In genomic region chr13:32125221-32125621, GRCh38 we compare ENCODE assay signal across 15 cellular contexts.
DNase-seq lines count a peak whose midpoint lies in the region; ATAC-seq and TF ChIP-seq lines count a peak whose summit lies in the region.
"Had no signal": no experiment of that assay in that cellular context is flagged by ENCODE, and none has a peak within 500 bp of the region (broad histone marks: within the 10 kb centered on the region; RNA-seq: fewer than 3 reads in every experiment).

No MANE protein-coding gene starts in this region.

- H3K27ac ChIP-seq in esophagus muscularis mucosa (replicated peaks in 1 of 4) (peak overlapping the region; percentile 1 to 51 (median 34)), ovary (no peak overlapping the region)
- H3K27ac ChIP-seq: 22Rv1 had no signal

- WGBS in esophagus muscularis mucosa = 52% methylated on average over 2 of the region's 2 CpGs
- 73 to 84% (median 80%) methylated on average over 2 of the region's 2 CpGs for WGBS in ovary, 3 donors

- H3K27me3 ChIP-seq in esophagus muscularis mucosa = no peaks in the 10 kb centered on the region
- no peaks in the 10 kb centered on the region for H3K27me3 ChIP-seq in ovary
- H3K27me3 ChIP-seq: adrenal gland, spleen had no signal

- no peak overlapping the region for H3K4me3 ChIP-seq in esophagus muscularis mucosa
- H3K4me3 ChIP-seq in ovary = no peak overlapping the region
- H3K4me3 ChIP-seq: adrenal gland, spleen had no signal

- intact Hi-C loops in Right ventricle myocardium inferior (cut with DNase I) (no loop called here), cardiac septum (cut with DNase I) (no loop called here), esophagus muscularis mucosa (cut with DNase I) (no loop called here), ovary (cut with DNase I) (loop anchor here in 1 of 4 donors (2.0 kb wide), 1 partner anchor 92 kb away; no protein-coding TSS in a partner anchor)

- TF ChIP-seq POLR2A in esophagus muscularis mucosa (IDR thresholded peaks at IDR 0.05; ENCODE audit: low read depth) = no peak
- no peak for TF ChIP-seq POLR2A in ovary (IDR thresholded peaks at IDR 0.05)

- no peak for TF ChIP-seq CTCF in esophagus muscularis mucosa (IDR thresholded peaks at IDR 0.05)
- no peak for TF ChIP-seq CTCF in ovary (IDR thresholded peaks at IDR 0.05)

- H3K4me1 ChIP-seq in esophagus muscularis mucosa = peaks cover 0 to 17% (median under 1%) of the 10 kb centered on the region in 4 donors
- no peaks in the 10 kb centered on the region for H3K4me1 ChIP-seq in ovary (ENCODE audit: insufficient read depth)
- H3K4me1 ChIP-seq: adrenal gland had no signal

- DNase-seq in Right ventricle myocardium inferior (ENCODE audit: missing footprints) (no peak), cardiac septum (ENCODE audit: low spot score) (no peak), esophagus muscularis mucosa (ENCODE audit: extremely low spot score) (no peak), ovary (no peak), NCI-H748 (lab: John Stamatoyannopoulos, UW; ENCODE audit: unreplicated experiment) (no peak), mesenteric fat pad (ENCODE audit: low spot score) (no peak)
- DNase-seq: activated CD8-positive, alpha-beta memory T cell treated with anti-CD3 and anti-CD28 coated beads, Interleukin-2, amount 50 U/mL, for 4 hours; adrenal gland; DMS153; naive B cell; NCI-H1930; spleen had no signal

- peaks cover 0 to 9% (median 0%) of the 10 kb centered on the region in 4 donors for H3K9me3 ChIP-seq in esophagus muscularis mucosa
- no peaks in the 10 kb centered on the region for H3K9me3 ChIP-seq in ovary
- H3K9me3 ChIP-seq: adrenal gland had no signal

- peaks cover 0 to 3% (median 0%) of the 10 kb centered on the region in 4 donors for H3K36me3 ChIP-seq in esophagus muscularis mucosa
- H3K36me3 ChIP-seq in ovary = no peaks in the 10 kb centered on the region
- H3K36me3 ChIP-seq: adrenal gland, spleen had no signal

- peak; percentile 89 for ATAC-seq in Right ventricle myocardium inferior
- ATAC-seq in GM19467 (IDR thresholded peaks at IDR 0.05; ENCODE audit: unreplicated experiment) = no peak
- no peak for ATAC-seq in HG03460 (IDR thresholded peaks at IDR 0.05; ENCODE audit: unreplicated experiment)

- no peak for TF ChIP-seq EP300 in esophagus muscularis mucosa (IDR thresholded peaks at IDR 0.05)
- peak; percentile 49 for TF ChIP-seq EP300 in ovary (IDR thresholded peaks at IDR 0.05)

Comparison
In these comparisons a context has a peak if more than half of its experiments do, and no peak if none do; other contexts are left out.
1. H3K27ac ChIP-seq: peak in esophagus muscularis mucosa (4 of 4); none in ovary (0 of 2).